In genomic region chr16:69772560-69773254, GRCh38 we compare ENCODE assay signal across 1 cellular context.
TF ChIP-seq lines count a peak whose summit lies in the region.

No MANE protein-coding gene starts in this region.

TF ChIP-seq in HepG2, 621 proteins besides CTCF, POLR2A, EP300 and RAD21:
- TF ChIP-seq SRF (IDR thresholded peaks at IDR 0.05; ENCODE audit: low read depth, low read length) (no peak), ZNF790 (CRISPR knock-in tag; IDR thresholded peaks at IDR 0.05; ENCODE audit: borderline replicate concordance) (no peak), ZMYM3 (CRISPR knock-in tag; IDR thresholded peaks at IDR 0.05) (no peak), U2AF2 (IDR thresholded peaks at IDR 0.05; ENCODE audit: low read depth, low read length) (no peak), ZNF761 (CRISPR knock-in tag; conservative IDR thresholded peaks at IDR 0.05) (no peak), ZSCAN9 (CRISPR knock-in tag; IDR thresholded peaks at IDR 0.05; ENCODE audit: borderline replicate concordance) (no peak), DZIP1 (CRISPR knock-in tag; IDR thresholded peaks at IDR 0.05) (no peak), BRF2 (CRISPR knock-in tag; IDR thresholded peaks at IDR 0.05) (no peak), ZNF800 (CRISPR knock-in tag; IDR thresholded peaks at IDR 0.05) (no peak), CBFB (CRISPR knock-in tag; IDR thresholded peaks at IDR 0.05) (no peak), KDM5A (IDR thresholded peaks at IDR 0.05; ENCODE audit: borderline replicate concordance, low read length) (no peak)
- TF ChIP-seq, protein P1, sequence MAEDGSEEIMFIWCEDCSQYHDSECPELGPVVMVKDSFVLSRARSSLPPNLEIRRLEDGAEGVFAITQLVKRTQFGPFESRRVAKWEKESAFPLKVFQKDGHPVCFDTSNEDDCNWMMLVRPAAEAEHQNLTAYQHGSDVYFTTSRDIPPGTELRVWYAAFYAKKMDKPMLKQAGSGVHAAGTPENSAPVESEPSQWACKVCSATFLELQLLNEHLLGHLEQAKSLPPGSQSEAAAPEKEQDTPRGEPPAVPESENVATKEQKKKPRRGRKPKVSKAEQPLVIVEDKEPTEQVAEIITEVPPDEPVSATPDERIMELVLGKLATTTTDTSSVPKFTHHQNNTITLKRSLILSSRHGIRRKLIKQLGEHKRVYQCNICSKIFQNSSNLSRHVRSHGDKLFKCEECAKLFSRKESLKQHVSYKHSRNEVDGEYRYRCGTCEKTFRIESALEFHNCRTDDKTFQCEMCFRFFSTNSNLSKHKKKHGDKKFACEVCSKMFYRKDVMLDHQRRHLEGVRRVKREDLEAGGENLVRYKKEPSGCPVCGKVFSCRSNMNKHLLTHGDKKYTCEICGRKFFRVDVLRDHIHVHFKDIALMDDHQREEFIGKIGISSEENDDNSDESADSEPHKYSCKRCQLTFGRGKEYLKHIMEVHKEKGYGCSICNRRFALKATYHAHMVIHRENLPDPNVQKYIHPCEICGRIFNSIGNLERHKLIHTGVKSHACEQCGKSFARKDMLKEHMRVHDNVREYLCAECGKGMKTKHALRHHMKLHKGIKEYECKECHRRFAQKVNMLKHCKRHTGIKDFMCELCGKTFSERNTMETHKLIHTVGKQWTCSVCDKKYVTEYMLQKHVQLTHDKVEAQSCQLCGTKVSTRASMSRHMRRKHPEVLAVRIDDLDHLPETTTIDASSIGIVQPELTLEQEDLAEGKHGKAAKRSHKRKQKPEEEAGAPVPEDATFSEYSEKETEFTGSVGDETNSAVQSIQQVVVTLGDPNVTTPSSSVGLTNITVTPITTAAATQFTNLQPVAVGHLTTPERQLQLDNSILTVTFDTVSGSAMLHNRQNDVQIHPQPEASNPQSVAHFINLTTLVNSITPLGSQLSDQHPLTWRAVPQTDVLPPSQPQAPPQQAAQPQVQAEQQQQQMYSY (CRISPR knock-in tag; IDR thresholded peaks at IDR 0.05), result no peak
